In genomic region chr21:38202811-38203210, GRCh38 we compare ENCODE assay signal across 14 cellular contexts. TPM values are rescaled to one million over a fixed set of nuclear protein-coding genes. Genes with fewer than 3 reads are reported as not detected.
A peak's percentile ranks its signal among the peaks of the same experiment; 100 is the strongest.
DNase-seq lines count a peak whose midpoint lies in the region; TF ChIP-seq lines count a peak whose summit lies in the region.
"Had no signal": no experiment of that assay in that cellular context is flagged by ENCODE, and none has a peak within 500 bp of the region (broad histone marks: within the 10 kb centered on the region; RNA-seq: fewer than 3 reads in every experiment).

No MANE protein-coding gene starts in this region.

- no peak overlapping the region for H3K4me2 ChIP-seq in Karpas-422 (ENCODE audit: low read depth, low read length, poor library complexity, severe bottlenecking)

- no peak overlapping the region for H2AFZ ChIP-seq in Karpas-422 (ENCODE audit: low read length)
- H2AFZ ChIP-seq: GM23248 had no signal

- no peak for TF ChIP-seq POLR2A in NB4 (IDR thresholded peaks at IDR 0.05; ENCODE audit: extremely low read depth, insufficient read length)
- TF ChIP-seq POLR2A in esophagus muscularis mucosa (IDR thresholded peaks at IDR 0.05; ENCODE audit: low read depth) = no peak
- no peak for TF ChIP-seq POLR2A in breast epithelium (IDR thresholded peaks at IDR 0.05)

- peaks cover 0 to 8% (median 0%) of the 10 kb centered on the region in 4 donors for H3K27me3 ChIP-seq in esophagus muscularis mucosa
- peaks cover 0 to 6% of the 10 kb centered on the region in 2 donors for H3K27me3 ChIP-seq in breast epithelium
- H3K27me3 ChIP-seq in Karpas-422 (ENCODE audit: low read length) = no peaks in the 10 kb centered on the region

- DNase-seq in NCI-H2171 treated with DMSO at 0.1 percent for 48 hours (lab: John Stamatoyannopoulos, UW) = peak; percentile 61
- no peak for DNase-seq in NCI-H2171 (lab: John Stamatoyannopoulos, UW)
- DNase-seq in NB4 (ENCODE audit: low read depth) = peak; percentile 25
- peak; percentile 55 for DNase-seq in esophagus muscularis mucosa (ENCODE audit: extremely low spot score)
- no peak for DNase-seq in HuH-7.5 (ENCODE audit: low spot score)
- DNase-seq in CD1c-positive myeloid dendritic cell (ENCODE audit: extremely low spot score) = no peak
- DNase-seq in breast epithelium (ENCODE audit: low spot score in 2 of 2) = no peak
- no peak for DNase-seq in Karpas-422
- DNase-seq: Caco-2; CD8-positive, alpha-beta memory T cell; DND-41; GM23248; H7 had no signal

- no peak overlapping the region for H3K27ac ChIP-seq in esophagus muscularis mucosa (replicated peaks in 1 of 4)
- H3K27ac ChIP-seq in breast epithelium = no peak overlapping the region
- H3K27ac ChIP-seq in Karpas-422 (ENCODE audit: low read length) = no peak overlapping the region
- H3K27ac ChIP-seq: GM23248 had no signal

- intact Hi-C loops in esophagus muscularis mucosa (cut with DNase I) = no loop called here
- intact Hi-C loops in breast epithelium (cut with DNase I; ENCODE audit: low total_unique reads) = no loop called here

- TF ChIP-seq CTCF in NB4 (IDR thresholded peaks at IDR 0.05; ENCODE audit: low read depth, low read length) (no peak), esophagus muscularis mucosa (IDR thresholded peaks at IDR 0.05) (no peak), breast epithelium (IDR thresholded peaks at IDR 0.05) (no peak)

- no peaks in the 10 kb centered on the region for H4K20me1 ChIP-seq in Karpas-422 (ENCODE audit: insufficient read depth, low read depth, low read length)

- H3K79me2 ChIP-seq in Karpas-422 (ENCODE audit: low read length) = no peaks in the 10 kb centered on the region

- no peaks in the 10 kb centered on the region for H3K9me3 ChIP-seq in esophagus muscularis mucosa
- H3K9me3 ChIP-seq in breast epithelium = no peaks in the 10 kb centered on the region
- H3K9me3 ChIP-seq in Karpas-422 (ENCODE audit: low read length) = no peaks in the 10 kb centered on the region
- H3K9me3 ChIP-seq: Caco-2 had no signal

- H3K9me2 ChIP-seq in Karpas-422 (replicated peaks; ENCODE audit: insufficient read depth, low read length) = no peaks in the 10 kb centered on the region

- TF ChIP-seq EP300 in esophagus muscularis mucosa (IDR thresholded peaks at IDR 0.05) = no peak

- H3K4me1 ChIP-seq in esophagus muscularis mucosa (no peaks in the 10 kb centered on the region), breast epithelium (no peaks in the 10 kb centered on the region), Karpas-422 (ENCODE audit: low read length) (no peaks in the 10 kb centered on the region)
- H3K4me1 ChIP-seq: Caco-2 had no signal

- no peaks in the 10 kb centered on the region for H3K36me3 ChIP-seq in esophagus muscularis mucosa
- no peaks in the 10 kb centered on the region for H3K36me3 ChIP-seq in breast epithelium
- no peaks in the 10 kb centered on the region for H3K36me3 ChIP-seq in Karpas-422 (ENCODE audit: insufficient read depth, low read length)

- H3K9ac ChIP-seq in Karpas-422 (ENCODE audit: low read length) = no peak overlapping the region
- H3K9ac ChIP-seq: GM23248 had no signal

- H3K4me3 ChIP-seq in NB4 (ENCODE audit: low read depth, low read length) (no peak overlapping the region), esophagus muscularis mucosa (no peak overlapping the region), breast epithelium (no peak overlapping the region), Karpas-422 (ENCODE audit: low read length) (no peak overlapping the region)
- H3K4me3 ChIP-seq: GM23248 had no signal

RNA-seq across cellular contexts. Expression of gene KCNJ15, which starts 54.0 kb away (rescaled TPM):
- total RNA-seq in esophagus muscularis mucosa = 1 to 10 TPM in 2 of 4 donors, not detected in 2; 1.2 to 1.6 TPM
- 1 to 10 TPM in 1 of 3 donors, under 1 TPM in 2; 0.80 to 6.9 (median 0.98) TPM for total RNA-seq in breast epithelium
- total RNA-seq in Karpas-422 (2014; rRNA removed; shearing (Covaris generic); ENCODE audit: low replicate concordance) = not detected in 2 replicates
- total RNA-seq: B cell; Caco-2; CD8-positive, alpha-beta memory T cell; H7 had no signal

Comparison
In these comparisons a context has a peak if more than half of its experiments do, and no peak if none do; other contexts are left out.
1. DNase-seq: peak in NCI-H2171 treated with DMSO at 0.1 percent for 48 hours (single experiment), NB4 (single experiment) and esophagus muscularis mucosa (single experiment); none in NCI-H2171 (single experiment), HuH-7.5 (single experiment), CD1c-positive myeloid dendritic cell (single experiment), breast epithelium (0 of 2) and Karpas-422 (single experiment).